Comparison of ENCODE assay signal across 35 cellular contexts in genomic region chr7:33619264-33619663, GRCh38.
"Had no signal": no experiment of that assay in that cellular context is flagged by ENCODE, and none has a peak within 500 bp of the region (broad histone marks: within the 10 kb centered on the region; RNA-seq: fewer than 3 reads in every experiment).

No MANE protein-coding gene starts in this region.

- H3K9ac ChIP-seq: KMS-11 had no signal

- H3K27me3 ChIP-seq: MG63 had no signal

- H3K27ac ChIP-seq: KMS-11 had no signal

- DNase-seq: Karpas-422, Kasumi-1, MG63, MM.1S, MV-4-11, NCI-H1048, NCI-H1092, NCI-H1092 treated with DMSO at 0.1 percent for 48 hours, NCI-H1105, NCI-H1105 treated with DMSO at 0.1 percent for 48 hours, NCI-H1417, NCI-H1417 treated with DMSO at 0.1 percent for 48 hours, NCI-H1436, NCI-H1436 treated with DMSO at 0.1 percent for 48 hours, NCI-H146, NCI-H1694, NCI-H1694 treated with DMSO at 0.1 percent for 48 hours, NCI-H187, NCI-H187 treated with DMSO at 0.1 percent for 48 hours, NCI-H1930, NCI-H2029, NCI-H2029 treated with DMSO at 0.1 percent for 48 hours, NCI-H2081, NCI-H2081 treated with DMSO at 0.1 percent for 48 hours, NCI-H2107, NCI-H2171, NCI-H2171 treated with DMSO at 0.1 percent for 48 hours, NCI-H2227 treated with DMSO at 0.1 percent for 48 hours, NCI-H226, NCI-H345, NCI-H446, NCI-H446 treated with DMSO at 0.1 percent for 48 hours, NCI-H510A, NCI-H510A treated with DMSO at 0.1 percent for 48 hours had no signal

- H3K4me3 ChIP-seq: MG63 had no signal

- H3K36me3 ChIP-seq: MG63 had no signal

- H3K4me2 ChIP-seq: KMS-11 had no signal
